In the genomic region with DNA sequence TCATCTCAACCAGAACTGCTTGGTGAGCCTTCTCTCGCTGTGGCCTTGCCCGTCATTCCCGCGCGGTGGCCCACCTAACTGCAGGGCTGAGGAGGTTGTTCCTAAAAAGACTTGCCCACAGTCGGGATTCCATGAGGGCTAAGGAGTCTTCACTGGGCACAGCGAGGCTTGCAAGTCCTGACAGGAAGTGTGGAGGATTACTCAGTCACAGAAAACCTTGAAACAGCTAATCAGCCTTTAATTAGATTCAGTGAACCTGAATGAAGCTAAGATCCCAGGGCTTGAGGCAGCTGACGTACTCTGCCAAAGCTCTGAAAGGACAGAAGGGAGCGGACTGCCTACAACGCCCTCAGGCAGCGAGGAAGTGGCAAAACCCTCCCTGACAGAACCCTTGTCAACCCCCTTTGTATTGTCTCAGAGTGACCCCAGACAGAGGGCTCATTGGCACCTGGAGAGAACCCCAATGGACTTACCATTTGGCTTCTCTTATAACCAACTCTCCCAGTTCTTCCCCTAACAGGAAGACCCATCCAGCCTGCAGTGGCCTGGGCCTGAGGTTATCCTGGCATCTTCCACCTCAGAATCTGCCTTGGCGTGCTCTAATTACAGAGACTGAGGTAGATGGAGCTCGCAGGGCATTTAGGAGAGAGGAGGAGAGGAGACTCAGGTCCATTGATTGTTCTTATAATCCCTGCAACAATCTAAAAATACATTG, we compare ENCODE assay signal across 2 cellular contexts.
TF ChIP-seq lines count a peak whose summit lies in the region.

No MANE protein-coding gene starts in this region.

TF ChIP-seq in SK-N-SH treated with all-trans-retinoic acid at 6 μM for 48 hours, 23 proteins besides CTCF, POLR2A, EP300 and RAD21 (continued from another document and continues in another):
- TF ChIP-seq CSRNP3 (CRISPR knock-in tag; IDR thresholded peaks at IDR 0.05) (no peak), RARB (CRISPR knock-in tag; IDR thresholded peaks at IDR 0.05) (no peak), PPARA (CRISPR knock-in tag; IDR thresholded peaks at IDR 0.05; ENCODE audit: borderline replicate concordance) (no peak), ZNF8 (CRISPR knock-in tag; IDR thresholded peaks at IDR 0.05) (no peak), POU6F1 (CRISPR knock-in tag; IDR thresholded peaks at IDR 0.05; ENCODE audit: borderline replicate concordance, low read depth) (no peak), ESRRG (CRISPR knock-in tag; IDR thresholded peaks at IDR 0.05) (no peak), CREB5 (CRISPR knock-in tag; IDR thresholded peaks at IDR 0.05; ENCODE audit: low read depth) (no peak), OSR1 (CRISPR knock-in tag; IDR thresholded peaks at IDR 0.05) (no peak), ZFP3 (CRISPR knock-in tag; IDR thresholded peaks at IDR 0.05) (no peak), SNAI2 (CRISPR knock-in tag; IDR thresholded peaks at IDR 0.05) (no peak), ZNF565 (CRISPR knock-in tag; conservative IDR thresholded peaks at IDR 0.05; ENCODE audit: low read depth) (no peak), ZFP30 (CRISPR knock-in tag; IDR thresholded peaks at IDR 0.05) (no peak), ZC3H10 (CRISPR knock-in tag; IDR thresholded peaks at IDR 0.05) (no peak), BACH2 (CRISPR knock-in tag; IDR thresholded peaks at IDR 0.05; ENCODE audit: borderline replicate concordance) (no peak), ISL1 (CRISPR knock-in tag; IDR thresholded peaks at IDR 0.05) (no peak)
- TF ChIP-seq, protein P1, sequence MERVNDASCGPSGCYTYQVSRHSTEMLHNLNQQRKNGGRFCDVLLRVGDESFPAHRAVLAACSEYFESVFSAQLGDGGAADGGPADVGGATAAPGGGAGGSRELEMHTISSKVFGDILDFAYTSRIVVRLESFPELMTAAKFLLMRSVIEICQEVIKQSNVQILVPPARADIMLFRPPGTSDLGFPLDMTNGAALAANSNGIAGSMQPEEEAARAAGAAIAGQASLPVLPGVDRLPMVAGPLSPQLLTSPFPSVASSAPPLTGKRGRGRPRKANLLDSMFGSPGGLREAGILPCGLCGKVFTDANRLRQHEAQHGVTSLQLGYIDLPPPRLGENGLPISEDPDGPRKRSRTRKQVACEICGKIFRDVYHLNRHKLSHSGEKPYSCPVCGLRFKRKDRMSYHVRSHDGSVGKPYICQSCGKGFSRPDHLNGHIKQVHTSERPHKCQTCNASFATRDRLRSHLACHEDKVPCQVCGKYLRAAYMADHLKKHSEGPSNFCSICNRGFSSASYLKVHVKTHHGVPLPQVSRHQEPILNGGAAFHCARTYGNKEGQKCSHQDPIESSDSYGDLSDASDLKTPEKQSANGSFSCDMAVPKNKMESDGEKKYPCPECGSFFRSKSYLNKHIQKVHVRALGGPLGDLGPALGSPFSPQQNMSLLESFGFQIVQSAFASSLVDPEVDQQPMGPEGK (CRISPR knock-in tag; IDR thresholded peaks at IDR 0.05; ENCODE audit: borderline replicate concordance), result no peak
- TF ChIP-seq, protein P2, sequence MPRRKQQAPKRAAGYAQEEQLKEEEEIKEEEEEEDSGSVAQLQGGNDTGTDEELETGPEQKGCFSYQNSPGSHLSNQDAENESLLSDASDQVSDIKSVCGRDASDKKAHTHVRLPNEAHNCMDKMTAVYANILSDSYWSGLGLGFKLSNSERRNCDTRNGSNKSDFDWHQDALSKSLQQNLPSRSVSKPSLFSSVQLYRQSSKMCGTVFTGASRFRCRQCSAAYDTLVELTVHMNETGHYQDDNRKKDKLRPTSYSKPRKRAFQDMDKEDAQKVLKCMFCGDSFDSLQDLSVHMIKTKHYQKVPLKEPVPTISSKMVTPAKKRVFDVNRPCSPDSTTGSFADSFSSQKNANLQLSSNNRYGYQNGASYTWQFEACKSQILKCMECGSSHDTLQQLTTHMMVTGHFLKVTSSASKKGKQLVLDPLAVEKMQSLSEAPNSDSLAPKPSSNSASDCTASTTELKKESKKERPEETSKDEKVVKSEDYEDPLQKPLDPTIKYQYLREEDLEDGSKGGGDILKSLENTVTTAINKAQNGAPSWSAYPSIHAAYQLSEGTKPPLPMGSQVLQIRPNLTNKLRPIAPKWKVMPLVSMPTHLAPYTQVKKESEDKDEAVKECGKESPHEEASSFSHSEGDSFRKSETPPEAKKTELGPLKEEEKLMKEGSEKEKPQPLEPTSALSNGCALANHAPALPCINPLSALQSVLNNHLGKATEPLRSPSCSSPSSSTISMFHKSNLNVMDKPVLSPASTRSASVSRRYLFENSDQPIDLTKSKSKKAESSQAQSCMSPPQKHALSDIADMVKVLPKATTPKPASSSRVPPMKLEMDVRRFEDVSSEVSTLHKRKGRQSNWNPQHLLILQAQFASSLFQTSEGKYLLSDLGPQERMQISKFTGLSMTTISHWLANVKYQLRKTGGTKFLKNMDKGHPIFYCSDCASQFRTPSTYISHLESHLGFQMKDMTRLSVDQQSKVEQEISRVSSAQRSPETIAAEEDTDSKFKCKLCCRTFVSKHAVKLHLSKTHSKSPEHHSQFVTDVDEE (CRISPR knock-in tag; IDR thresholded peaks at IDR 0.05), result no peak

TF ChIP-seq in SK-N-SH, 30 proteins besides CTCF, POLR2A, EP300 and RAD21 (continued from another document):
- TF ChIP-seq, protein P3, sequence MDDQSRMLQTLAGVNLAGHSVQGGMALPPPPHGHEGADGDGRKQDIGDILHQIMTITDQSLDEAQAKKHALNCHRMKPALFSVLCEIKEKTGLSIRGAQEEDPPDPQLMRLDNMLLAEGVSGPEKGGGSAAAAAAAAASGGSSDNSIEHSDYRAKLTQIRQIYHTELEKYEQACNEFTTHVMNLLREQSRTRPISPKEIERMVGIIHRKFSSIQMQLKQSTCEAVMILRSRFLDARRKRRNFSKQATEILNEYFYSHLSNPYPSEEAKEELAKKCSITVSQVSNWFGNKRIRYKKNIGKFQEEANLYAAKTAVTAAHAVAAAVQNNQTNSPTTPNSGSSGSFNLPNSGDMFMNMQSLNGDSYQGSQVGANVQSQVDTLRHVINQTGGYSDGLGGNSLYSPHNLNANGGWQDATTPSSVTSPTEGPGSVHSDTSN (IDR thresholded peaks at IDR 0.05), result no peak
